ENCODE assay signal across 1 cellular context in the genomic region with DNA sequence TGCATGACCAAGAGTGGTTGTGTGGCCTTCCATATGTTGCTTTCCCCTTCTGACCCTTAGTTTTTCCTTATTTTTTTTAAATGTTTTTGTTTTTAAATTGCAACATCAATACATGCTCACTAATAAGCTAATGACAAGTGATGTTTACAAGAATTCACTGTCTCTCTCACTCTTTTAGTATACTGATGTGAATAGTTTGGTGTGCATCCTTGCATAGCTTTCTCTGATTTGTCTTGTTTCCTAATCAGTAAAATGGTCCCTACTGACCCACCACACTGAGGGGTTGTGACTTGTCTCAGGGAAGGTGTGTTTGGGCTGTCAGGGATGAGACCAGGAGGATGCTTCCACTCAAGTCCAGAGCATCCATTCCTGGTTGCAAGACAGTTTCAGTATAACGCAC.
TF ChIP-seq lines count a peak whose summit lies in the region.

No MANE protein-coding gene starts in this region.

TF ChIP-seq in HEK293, 187 proteins besides CTCF, POLR2A, EP300 and RAD21:
- TF ChIP-seq, protein P1, sequence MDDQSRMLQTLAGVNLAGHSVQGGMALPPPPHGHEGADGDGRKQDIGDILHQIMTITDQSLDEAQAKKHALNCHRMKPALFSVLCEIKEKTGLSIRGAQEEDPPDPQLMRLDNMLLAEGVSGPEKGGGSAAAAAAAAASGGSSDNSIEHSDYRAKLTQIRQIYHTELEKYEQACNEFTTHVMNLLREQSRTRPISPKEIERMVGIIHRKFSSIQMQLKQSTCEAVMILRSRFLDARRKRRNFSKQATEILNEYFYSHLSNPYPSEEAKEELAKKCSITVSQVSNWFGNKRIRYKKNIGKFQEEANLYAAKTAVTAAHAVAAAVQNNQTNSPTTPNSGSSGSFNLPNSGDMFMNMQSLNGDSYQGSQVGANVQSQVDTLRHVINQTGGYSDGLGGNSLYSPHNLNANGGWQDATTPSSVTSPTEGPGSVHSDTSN (CRISPR knock-in tag; IDR thresholded peaks at IDR 0.05) = no peak
- TF ChIP-seq SETDB1 (IDR thresholded peaks at IDR 0.05; ENCODE audit: insufficient read length, low read length) = peak; percentile 45
- peak; percentile 68; the same call in 1 of the 2 replicates for TF ChIP-seq ZNF624 (tag by site-specific recombination; IDR thresholded peaks at IDR 0.05)
- TF ChIP-seq ZNF514 (tag by site-specific recombination; IDR thresholded peaks at IDR 0.05) = no peak
- TF ChIP-seq SCRT1 (tag by site-specific recombination; IDR thresholded peaks at IDR 0.05; ENCODE audit: borderline replicate concordance) = no peak
